1 cellular context compared by ENCODE assay signal in the genomic region with DNA sequence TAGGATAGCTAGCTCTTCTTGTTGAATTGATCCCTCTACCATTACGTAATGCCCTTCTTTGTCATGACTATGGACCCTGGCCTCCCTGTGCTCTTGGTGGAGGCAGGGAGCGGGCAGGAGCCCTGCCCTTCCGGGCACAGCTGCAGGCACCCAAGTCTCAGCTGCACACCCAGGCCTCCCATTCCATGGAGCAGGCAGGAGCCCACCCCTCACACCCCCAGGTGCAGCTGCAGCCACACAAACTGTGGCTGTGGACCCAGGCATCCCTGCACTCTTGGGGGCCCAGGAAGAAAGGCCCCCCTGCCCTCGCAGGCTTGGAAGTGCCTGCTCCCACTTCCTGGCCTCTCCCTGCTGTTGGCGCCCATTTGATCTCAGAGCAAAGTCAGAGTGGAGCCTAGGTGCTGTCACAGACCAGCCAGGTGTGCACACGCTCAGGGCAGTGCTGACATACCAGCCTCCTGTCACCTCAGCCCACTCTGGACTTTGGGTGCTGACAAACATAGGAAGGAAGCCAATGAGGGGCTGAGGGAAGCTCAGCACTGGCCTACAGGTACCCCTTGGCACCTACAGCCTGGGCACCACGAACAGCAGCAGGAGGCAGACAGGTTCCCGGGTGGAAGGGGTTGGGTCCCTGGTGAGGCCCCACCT.
TF ChIP-seq lines count a peak whose summit lies in the region.

No MANE protein-coding gene starts in this region.

TF ChIP-seq in HepG2, 621 proteins besides CTCF, POLR2A, EP300 and RAD21 (continued from another document and continues in another):
- TF ChIP-seq, protein P1, sequence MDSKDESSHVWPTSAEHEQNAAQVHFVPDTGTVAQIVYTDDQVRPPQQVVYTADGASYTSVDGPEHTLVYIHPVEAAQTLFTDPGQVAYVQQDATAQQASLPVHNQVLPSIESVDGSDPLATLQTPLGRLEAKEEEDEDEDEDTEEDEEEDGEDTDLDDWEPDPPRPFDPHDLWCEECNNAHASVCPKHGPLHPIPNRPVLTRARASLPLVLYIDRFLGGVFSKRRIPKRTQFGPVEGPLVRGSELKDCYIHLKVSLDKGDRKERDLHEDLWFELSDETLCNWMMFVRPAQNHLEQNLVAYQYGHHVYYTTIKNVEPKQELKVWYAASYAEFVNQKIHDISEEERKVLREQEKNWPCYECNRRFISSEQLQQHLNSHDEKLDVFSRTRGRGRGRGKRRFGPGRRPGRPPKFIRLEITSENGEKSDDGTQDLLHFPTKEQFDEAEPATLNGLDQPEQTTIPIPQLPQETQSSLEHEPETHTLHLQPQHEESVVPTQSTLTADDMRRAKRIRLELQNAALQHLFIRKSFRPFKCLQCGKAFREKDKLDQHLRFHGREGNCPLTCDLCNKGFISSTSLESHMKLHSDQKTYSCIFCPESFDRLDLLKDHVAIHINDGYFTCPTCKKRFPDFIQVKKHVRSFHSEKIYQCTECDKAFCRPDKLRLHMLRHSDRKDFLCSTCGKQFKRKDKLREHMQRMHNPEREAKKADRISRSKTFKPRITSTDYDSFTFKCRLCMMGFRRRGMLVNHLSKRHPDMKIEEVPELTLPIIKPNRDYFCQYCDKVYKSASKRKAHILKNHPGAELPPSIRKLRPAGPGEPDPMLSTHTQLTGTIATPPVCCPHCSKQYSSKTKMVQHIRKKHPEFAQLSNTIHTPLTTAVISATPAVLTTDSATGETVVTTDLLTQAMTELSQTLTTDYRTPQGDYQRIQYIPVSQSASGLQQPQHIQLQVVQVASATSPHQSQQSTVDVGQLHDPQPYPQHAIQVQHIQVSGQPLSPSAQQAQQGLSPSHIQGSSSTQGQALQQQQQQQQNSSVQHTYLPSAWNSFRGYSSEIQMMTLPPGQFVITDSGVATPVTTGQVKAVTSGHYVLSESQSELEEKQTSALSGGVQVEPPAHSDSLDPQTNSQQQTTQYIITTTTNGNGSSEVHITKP (CRISPR knock-in tag; IDR thresholded peaks at IDR 0.05; ENCODE audit: low read depth): no peak
- TF ChIP-seq, protein P2, sequence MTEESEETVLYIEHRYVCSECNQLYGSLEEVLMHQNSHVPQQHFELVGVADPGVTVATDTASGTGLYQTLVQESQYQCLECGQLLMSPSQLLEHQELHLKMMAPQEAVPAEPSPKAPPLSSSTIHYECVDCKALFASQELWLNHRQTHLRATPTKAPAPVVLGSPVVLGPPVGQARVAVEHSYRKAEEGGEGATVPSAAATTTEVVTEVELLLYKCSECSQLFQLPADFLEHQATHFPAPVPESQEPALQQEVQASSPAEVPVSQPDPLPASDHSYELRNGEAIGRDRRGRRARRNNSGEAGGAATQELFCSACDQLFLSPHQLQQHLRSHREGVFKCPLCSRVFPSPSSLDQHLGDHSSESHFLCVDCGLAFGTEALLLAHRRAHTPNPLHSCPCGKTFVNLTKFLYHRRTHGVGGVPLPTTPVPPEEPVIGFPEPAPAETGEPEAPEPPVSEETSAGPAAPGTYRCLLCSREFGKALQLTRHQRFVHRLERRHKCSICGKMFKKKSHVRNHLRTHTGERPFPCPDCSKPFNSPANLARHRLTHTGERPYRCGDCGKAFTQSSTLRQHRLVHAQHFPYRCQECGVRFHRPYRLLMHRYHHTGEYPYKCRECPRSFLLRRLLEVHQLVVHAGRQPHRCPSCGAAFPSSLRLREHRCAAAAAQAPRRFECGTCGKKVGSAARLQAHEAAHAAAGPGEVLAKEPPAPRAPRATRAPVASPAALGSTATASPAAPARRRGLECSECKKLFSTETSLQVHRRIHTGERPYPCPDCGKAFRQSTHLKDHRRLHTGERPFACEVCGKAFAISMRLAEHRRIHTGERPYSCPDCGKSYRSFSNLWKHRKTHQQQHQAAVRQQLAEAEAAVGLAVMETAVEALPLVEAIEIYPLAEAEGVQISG (CRISPR knock-in tag; IDR thresholded peaks at IDR 0.05): 0 out of 2 replicates have a peak, but pooled peaks have one; percentile 20
- TF ChIP-seq ZFP82 (CRISPR knock-in tag; IDR thresholded peaks at IDR 0.05; ENCODE audit: borderline replicate concordance): no peak
- no peak for TF ChIP-seq ZFP90 (CRISPR knock-in tag; IDR thresholded peaks at IDR 0.05; ENCODE audit: borderline replicate concordance)
- TF ChIP-seq ZBTB42 (CRISPR knock-in tag; IDR thresholded peaks at IDR 0.05): no peak
- TF ChIP-seq SRF (IDR thresholded peaks at IDR 0.05; ENCODE audit: low read depth, low read length): no peak
- peak; percentile 17; the same call in 1 of the 2 replicates for TF ChIP-seq SAP130 (CRISPR knock-in tag; IDR thresholded peaks at IDR 0.05; ENCODE audit: low read depth)
- TF ChIP-seq ZSCAN30 (CRISPR knock-in tag; IDR thresholded peaks at IDR 0.05): no peak
- TF ChIP-seq, protein P3, sequence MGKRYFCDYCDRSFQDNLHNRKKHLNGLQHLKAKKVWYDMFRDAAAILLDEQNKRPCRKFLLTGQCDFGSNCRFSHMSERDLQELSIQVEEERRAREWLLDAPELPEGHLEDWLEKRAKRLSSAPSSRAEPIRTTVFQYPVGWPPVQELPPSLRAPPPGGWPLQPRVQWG (CRISPR knock-in tag; IDR thresholded peaks at IDR 0.05; ENCODE audit: borderline replicate concordance, low read depth): no peak
- TF ChIP-seq ERF (CRISPR knock-in tag; IDR thresholded peaks at IDR 0.05): no peak
- TF ChIP-seq, protein P4, sequence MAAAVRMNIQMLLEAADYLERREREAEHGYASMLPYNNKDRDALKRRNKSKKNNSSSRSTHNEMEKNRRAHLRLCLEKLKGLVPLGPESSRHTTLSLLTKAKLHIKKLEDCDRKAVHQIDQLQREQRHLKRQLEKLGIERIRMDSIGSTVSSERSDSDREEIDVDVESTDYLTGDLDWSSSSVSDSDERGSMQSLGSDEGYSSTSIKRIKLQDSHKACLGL (CRISPR knock-in tag; IDR thresholded peaks at IDR 0.05): no peak
- TF ChIP-seq, protein P5, sequence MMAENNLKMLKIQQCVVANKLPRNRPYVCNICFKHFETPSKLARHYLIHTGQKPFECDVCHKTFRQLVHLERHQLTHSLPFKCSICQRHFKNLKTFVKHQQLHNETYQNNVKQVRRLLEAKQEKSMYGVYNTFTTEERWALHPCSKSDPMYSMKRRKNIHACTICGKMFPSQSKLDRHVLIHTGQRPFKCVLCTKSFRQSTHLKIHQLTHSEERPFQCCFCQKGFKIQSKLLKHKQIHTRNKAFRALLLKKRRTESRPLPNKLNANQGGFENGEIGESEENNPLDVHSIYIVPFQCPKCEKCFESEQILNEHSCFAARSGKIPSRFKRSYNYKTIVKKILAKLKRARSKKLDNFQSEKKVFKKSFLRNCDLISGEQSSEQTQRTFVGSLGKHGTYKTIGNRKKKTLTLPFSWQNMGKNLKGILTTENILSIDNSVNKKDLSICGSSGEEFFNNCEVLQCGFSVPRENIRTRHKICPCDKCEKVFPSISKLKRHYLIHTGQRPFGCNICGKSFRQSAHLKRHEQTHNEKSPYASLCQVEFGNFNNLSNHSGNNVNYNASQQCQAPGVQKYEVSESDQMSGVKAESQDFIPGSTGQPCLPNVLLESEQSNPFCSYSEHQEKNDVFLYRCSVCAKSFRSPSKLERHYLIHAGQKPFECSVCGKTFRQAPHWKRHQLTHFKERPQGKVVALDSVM (CRISPR knock-in tag; IDR thresholded peaks at IDR 0.05): peak; percentile 84
- TF ChIP-seq KLF13 (CRISPR knock-in tag; IDR thresholded peaks at IDR 0.05): no peak
- 0 out of 2 replicates have a peak, but pooled peaks have one; percentile 25 for TF ChIP-seq SOX5 (CRISPR knock-in tag; IDR thresholded peaks at IDR 0.05; ENCODE audit: borderline replicate concordance)
- TF ChIP-seq XRCC5 (optimal IDR thresholded peaks at IDR 0.05; ENCODE audit: low read length): no peak
- TF ChIP-seq BRD4 (CRISPR knock-in tag; IDR thresholded peaks at IDR 0.05): no peak
- TF ChIP-seq AKAP8 (CRISPR knock-in tag; IDR thresholded peaks at IDR 0.05): no peak
- TF ChIP-seq STAT5B (CRISPR knock-in tag; IDR thresholded peaks at IDR 0.05): no peak
- no peak for TF ChIP-seq ATRX (CRISPR knock-in tag; IDR thresholded peaks at IDR 0.05; ENCODE audit: borderline replicate concordance)
- TF ChIP-seq, protein P6, sequence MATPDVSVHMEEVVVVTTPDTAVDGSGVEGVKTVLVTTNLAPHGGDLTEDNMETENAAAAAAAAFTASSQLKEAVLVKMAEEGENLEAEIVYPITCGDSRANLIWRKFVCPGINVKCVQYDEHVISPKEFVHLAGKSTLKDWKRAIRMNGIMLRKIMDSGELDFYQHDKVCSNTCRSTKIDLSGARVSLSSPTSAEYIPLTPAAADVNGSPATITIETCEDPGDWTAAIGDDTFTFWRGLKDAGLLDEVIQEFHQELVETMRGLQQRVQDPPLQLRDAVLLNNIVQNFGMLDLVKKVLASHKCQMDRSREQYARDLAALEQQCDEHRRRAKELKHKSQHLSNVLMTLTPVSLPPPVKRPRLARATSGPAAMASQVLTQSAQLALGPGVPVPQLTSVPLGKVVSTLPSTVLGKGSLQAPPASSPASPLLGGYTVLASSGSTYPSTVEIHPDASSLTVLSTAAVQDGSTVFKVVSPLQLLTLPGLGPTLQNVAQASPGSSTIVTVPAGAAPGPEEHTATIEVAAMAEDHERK (CRISPR knock-in tag; IDR thresholded peaks at IDR 0.05; ENCODE audit: low read depth): no peak
- TF ChIP-seq YEATS4 (CRISPR knock-in tag; IDR thresholded peaks at IDR 0.05; ENCODE audit: borderline replicate concordance): peak; percentile 17; the same call in 1 of the 2 replicates
- TF ChIP-seq, protein P7, sequence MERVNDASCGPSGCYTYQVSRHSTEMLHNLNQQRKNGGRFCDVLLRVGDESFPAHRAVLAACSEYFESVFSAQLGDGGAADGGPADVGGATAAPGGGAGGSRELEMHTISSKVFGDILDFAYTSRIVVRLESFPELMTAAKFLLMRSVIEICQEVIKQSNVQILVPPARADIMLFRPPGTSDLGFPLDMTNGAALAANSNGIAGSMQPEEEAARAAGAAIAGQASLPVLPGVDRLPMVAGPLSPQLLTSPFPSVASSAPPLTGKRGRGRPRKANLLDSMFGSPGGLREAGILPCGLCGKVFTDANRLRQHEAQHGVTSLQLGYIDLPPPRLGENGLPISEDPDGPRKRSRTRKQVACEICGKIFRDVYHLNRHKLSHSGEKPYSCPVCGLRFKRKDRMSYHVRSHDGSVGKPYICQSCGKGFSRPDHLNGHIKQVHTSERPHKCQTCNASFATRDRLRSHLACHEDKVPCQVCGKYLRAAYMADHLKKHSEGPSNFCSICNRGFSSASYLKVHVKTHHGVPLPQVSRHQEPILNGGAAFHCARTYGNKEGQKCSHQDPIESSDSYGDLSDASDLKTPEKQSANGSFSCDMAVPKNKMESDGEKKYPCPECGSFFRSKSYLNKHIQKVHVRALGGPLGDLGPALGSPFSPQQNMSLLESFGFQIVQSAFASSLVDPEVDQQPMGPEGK (CRISPR knock-in tag; IDR thresholded peaks at IDR 0.05): peak; percentile 60
- TF ChIP-seq KDM1A (CRISPR knock-in tag; IDR thresholded peaks at IDR 0.05): no peak
- TF ChIP-seq ZNF775 (CRISPR knock-in tag; IDR thresholded peaks at IDR 0.05; ENCODE audit: borderline replicate concordance): no peak
- TF ChIP-seq ZC3H13 (CRISPR knock-in tag; IDR thresholded peaks at IDR 0.05): no peak
- TF ChIP-seq, protein P8, sequence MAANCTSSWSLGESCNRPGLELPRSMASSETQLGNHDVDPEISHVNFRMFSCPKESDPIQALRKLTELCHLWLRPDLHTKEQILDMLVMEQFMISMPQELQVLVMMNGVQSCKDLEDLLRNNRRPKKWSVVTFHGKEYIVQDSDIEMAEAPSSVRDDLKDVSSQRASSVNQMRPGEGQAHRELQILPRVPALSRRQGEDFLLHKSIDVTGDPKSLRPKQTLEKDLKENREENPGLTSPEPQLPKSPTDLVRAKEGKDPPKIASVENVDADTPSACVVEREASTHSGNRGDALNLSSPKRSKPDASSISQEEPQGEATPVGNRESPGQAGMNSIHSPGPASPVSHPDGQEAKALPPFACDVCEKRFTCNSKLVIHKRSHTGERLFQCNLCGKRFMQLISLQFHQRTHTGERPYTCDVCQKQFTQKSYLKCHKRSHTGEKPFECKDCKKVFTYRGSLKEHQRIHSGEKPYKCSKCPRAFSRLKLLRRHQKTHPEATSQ (CRISPR knock-in tag; IDR thresholded peaks at IDR 0.05; ENCODE audit: borderline replicate concordance): no peak
- no peak for TF ChIP-seq HOXA5 (CRISPR knock-in tag; IDR thresholded peaks at IDR 0.05)
- no peak for TF ChIP-seq IKZF4 (CRISPR knock-in tag; IDR thresholded peaks at IDR 0.05; ENCODE audit: borderline replicate concordance, low read depth, not compliant biosample characterization)
- TF ChIP-seq ZNF354B (CRISPR knock-in tag; IDR thresholded peaks at IDR 0.05): no peak
- TF ChIP-seq SMAD1 (CRISPR knock-in tag; IDR thresholded peaks at IDR 0.05; ENCODE audit: borderline replicate concordance, low read depth): no peak
- no peak for TF ChIP-seq ZNF317 (CRISPR knock-in tag; IDR thresholded peaks at IDR 0.05)
- TF ChIP-seq, protein P9, sequence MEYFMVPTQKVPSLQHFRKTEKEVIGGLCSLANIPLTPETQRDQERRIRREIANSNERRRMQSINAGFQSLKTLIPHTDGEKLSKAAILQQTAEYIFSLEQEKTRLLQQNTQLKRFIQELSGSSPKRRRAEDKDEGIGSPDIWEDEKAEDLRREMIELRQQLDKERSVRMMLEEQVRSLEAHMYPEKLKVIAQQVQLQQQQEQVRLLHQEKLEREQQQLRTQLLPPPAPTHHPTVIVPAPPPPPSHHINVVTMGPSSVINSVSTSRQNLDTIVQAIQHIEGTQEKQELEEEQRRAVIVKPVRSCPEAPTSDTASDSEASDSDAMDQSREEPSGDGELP (IDR thresholded peaks at IDR 0.05; ENCODE audit: borderline replicate concordance, low read depth): no peak
- TF ChIP-seq ZNF558 (CRISPR knock-in tag; IDR thresholded peaks at IDR 0.05; ENCODE audit: borderline replicate concordance): no peak
- no peak for TF ChIP-seq NKX3-1 (CRISPR knock-in tag; IDR thresholded peaks at IDR 0.05)
- TF ChIP-seq RARG (CRISPR knock-in tag; IDR thresholded peaks at IDR 0.05; ENCODE audit: low read depth): no peak
- TF ChIP-seq, protein P10, sequence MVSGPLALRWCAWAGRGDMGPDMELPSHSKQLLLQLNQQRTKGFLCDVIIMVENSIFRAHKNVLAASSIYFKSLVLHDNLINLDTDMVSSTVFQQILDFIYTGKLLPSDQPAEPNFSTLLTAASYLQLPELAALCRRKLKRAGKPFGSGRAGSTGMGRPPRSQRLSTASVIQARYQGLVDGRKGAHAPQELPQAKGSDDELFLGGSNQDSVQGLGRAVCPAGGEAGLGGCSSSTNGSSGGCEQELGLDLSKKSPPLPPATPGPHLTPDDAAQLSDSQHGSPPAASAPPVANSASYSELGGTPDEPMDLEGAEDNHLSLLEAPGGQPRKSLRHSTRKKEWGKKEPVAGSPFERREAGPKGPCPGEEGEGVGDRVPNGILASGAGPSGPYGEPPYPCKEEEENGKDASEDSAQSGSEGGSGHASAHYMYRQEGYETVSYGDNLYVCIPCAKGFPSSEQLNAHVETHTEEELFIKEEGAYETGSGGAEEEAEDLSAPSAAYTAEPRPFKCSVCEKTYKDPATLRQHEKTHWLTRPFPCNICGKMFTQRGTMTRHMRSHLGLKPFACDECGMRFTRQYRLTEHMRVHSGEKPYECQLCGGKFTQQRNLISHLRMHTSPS (CRISPR knock-in tag; IDR thresholded peaks at IDR 0.05; ENCODE audit: low read depth): peak; percentile 85; the same call in 1 of the 2 replicates
- no peak for TF ChIP-seq RARA (CRISPR knock-in tag; IDR thresholded peaks at IDR 0.05)
- TF ChIP-seq, protein P11, sequence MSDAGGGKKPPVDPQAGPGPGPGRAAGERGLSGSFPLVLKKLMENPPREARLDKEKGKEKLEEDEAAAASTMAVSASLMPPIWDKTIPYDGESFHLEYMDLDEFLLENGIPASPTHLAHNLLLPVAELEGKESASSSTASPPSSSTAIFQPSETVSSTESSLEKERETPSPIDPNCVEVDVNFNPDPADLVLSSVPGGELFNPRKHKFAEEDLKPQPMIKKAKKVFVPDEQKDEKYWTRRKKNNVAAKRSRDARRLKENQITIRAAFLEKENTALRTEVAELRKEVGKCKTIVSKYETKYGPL (CRISPR knock-in tag; IDR thresholded peaks at IDR 0.05): peak; percentile 8; the same call in 1 of the 2 replicates
- TF ChIP-seq RCOR2 (CRISPR knock-in tag; IDR thresholded peaks at IDR 0.05): 0 out of 2 replicates have a peak, but pooled peaks have one; percentile 33
- peak; percentile 47; the same call in 1 of the 2 replicates for TF ChIP-seq HDAC1 (CRISPR knock-in tag; IDR thresholded peaks at IDR 0.05)
- TF ChIP-seq NRL (CRISPR knock-in tag; IDR thresholded peaks at IDR 0.05; ENCODE audit: borderline replicate concordance): no peak
